ENCODE assay signal across 17 cellular contexts in genomic region chr2:1451451-1451850, GRCh38. TPM values are rescaled to one million over a fixed set of nuclear protein-coding genes. Genes with fewer than 3 reads are reported as not detected.
DNase-seq lines count a peak whose midpoint lies in the region; ATAC-seq and TF ChIP-seq lines count a peak whose summit lies in the region.
"Had no signal": no experiment of that assay in that cellular context is flagged by ENCODE, and none has a peak within 500 bp of the region (broad histone marks: within the 10 kb centered on the region; RNA-seq: fewer than 3 reads in every experiment).

No MANE protein-coding gene starts in this region.

- H3K4me1 ChIP-seq in heart left ventricle, result peaks cover 0 to 3% (median 0%) of the 10 kb centered on the region in 12 donors

- no peaks in the 10 kb centered on the region for H3K9me3 ChIP-seq in heart left ventricle

- peaks cover 2% of the 10 kb centered on the region for H3K9me3 Mint-ChIP-seq in glutamatergic neuron (ENCODE audit: unreplicated experiment)

- no peak for TF ChIP-seq CTCF in heart left ventricle (IDR thresholded peaks at IDR 0.05)
- no peak for TF ChIP-seq CTCF in glutamatergic neuron (IDR thresholded peaks at IDR 0.05; ENCODE audit: partially characterized antibody, unreplicated experiment)

- peaks cover 0 to 19% (median 0%) of the 10 kb centered on the region in 9 donors for H3K27me3 ChIP-seq in heart left ventricle

- 72 to 93% (median 79%) methylated on average over 5 of the region's 5 CpGs for WGBS in heart left ventricle, 4 donors

- H3K27ac Mint-ChIP-seq in glutamatergic neuron (ENCODE audit: unreplicated experiment), result peak overlapping the region; percentile 67
- H3K27ac Mint-ChIP-seq: CD4-positive, alpha-beta memory T cell had no signal

- no peak overlapping the region for H3K4me3 ChIP-seq in heart left ventricle

- no peaks in the 10 kb centered on the region for H3K27me3 Mint-ChIP-seq in glutamatergic neuron (ENCODE audit: unreplicated experiment)

- no peaks in the 10 kb centered on the region for H3K36me3 Mint-ChIP-seq in glutamatergic neuron (ENCODE audit: unreplicated experiment)
- H3K36me3 Mint-ChIP-seq: CD4-positive, alpha-beta memory T cell had no signal

- H3K4me3 Mint-ChIP-seq in glutamatergic neuron (ENCODE audit: unreplicated experiment), result no peak overlapping the region
- H3K4me3 Mint-ChIP-seq: CD4-positive, alpha-beta memory T cell had no signal

- no peak for TF ChIP-seq POLR2A in heart left ventricle (IDR thresholded peaks at IDR 0.05)

- ATAC-seq in heart left ventricle, result no peak

- H3K36me3 ChIP-seq in heart left ventricle, result no peaks in the 10 kb centered on the region

- intact Hi-C loops in cardiac septum (cut with DNase I), result no loop called here
- intact Hi-C loops in heart left ventricle (cut with DNase I), result no loop called here

- DNase-seq in cardiac septum (ENCODE audit: low spot score), result peak; percentile 29
- no peak for DNase-seq in heart left ventricle
- no peak for DNase-seq in glutamatergic neuron
- DNase-seq in retina, result peak; percentile 14
- DNase-seq in activated CD8-positive, alpha-beta memory T cell treated with anti-CD3 and anti-CD28 coated beads, Interleukin-2, amount 50 U/mL, for 4 hours, result no peak
- no peak for DNase-seq in DMS79 treated with DMSO at 0.1 percent for 48 hours (lab: John Stamatoyannopoulos, UW)
- DNase-seq: 8988T; C1 segment of cervical spinal cord; Calu3; CD4-positive, alpha-beta memory T cell; COR-L47; DMS53; DND-41; GOT3; HCEC 1CT had no signal

- H3K4me1 Mint-ChIP-seq in glutamatergic neuron (ENCODE audit: low read depth, unreplicated experiment), result peaks cover 19% of the 10 kb centered on the region

- H3K27ac ChIP-seq in heart left ventricle, result no peak overlapping the region

RNA-seq across cellular contexts. Expression of gene TPO, which starts 38.2 kb away (rescaled TPM):
- total RNA-seq in cardiac septum (11.8 TPM), heart left ventricle (10 to 100 TPM in 4 of 9 donors, 1 to 10 TPM in 5; 3.0 to 13.8 (median 9.5) TPM), glutamatergic neuron (ENCODE audit: unreplicated experiment) (not detected)
- 1 to 10 TPM; 5.9 to 7.7 TPM for polyA plus RNA-seq in heart left ventricle
- total RNA-seq: A673; Calu3; CD4-positive, alpha-beta memory T cell had no signal
- polyA plus RNA-seq: BJ had no signal

Comparison
In these comparisons a context has a peak if more than half of its experiments do, and no peak if none do; other contexts are left out.
1. DNase-seq: peak in cardiac septum (single experiment) and retina (single experiment); none in heart left ventricle (0 of 5), glutamatergic neuron (single experiment), activated CD8-positive, alpha-beta memory T cell treated with anti-CD3 and anti-CD28 coated beads, Interleukin-2, amount 50 U/mL, for 4 hours (single experiment) and DMS79 treated with DMSO at 0.1 percent for 48 hours (single experiment).